Comparison of ENCODE assay signal across 1 cellular context in the genomic region with DNA sequence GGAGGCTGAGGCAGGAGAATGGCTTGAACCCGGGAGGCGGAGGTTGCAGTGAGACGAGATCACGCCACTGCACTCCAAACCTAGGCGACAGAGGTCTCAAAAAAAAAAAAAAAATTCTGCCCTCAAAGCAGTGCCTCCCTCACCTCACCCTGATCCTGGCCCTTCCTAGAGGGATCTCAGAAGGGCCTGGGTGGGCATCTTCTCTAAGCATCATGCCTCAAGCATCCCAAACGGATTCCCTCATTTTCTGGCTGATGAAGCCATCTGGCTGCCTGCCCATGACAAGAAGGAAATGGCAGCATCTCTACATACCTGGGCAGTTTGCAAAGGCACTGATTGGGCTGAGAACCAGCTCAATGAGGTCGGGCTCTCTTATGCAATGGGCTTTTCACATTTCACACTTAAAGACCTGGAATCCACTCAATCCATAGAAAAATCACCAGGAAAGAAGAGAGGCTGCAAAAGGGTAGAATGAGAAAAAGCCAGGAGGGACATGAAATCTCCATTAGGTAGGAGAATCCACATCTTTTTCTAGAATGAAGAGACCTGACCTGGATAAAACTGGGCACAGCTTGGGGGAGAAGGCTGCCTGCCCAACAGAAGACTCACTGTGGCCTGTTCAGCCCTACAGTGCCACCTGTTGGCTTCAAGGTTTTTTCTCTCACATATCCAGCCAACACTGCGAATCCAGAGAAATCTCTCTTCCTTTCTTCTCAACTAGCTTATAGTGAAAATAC.
TF ChIP-seq lines count a peak whose summit lies in the region.

No MANE protein-coding gene starts in this region.

TF ChIP-seq in H1, 55 proteins besides CTCF, POLR2A, EP300 and RAD21:
- TF ChIP-seq HDAC6 (IDR thresholded peaks at IDR 0.05; ENCODE audit: low read depth, low read length): no peak
- no peak for TF ChIP-seq SP4 (IDR thresholded peaks at IDR 0.05; ENCODE audit: low read length)
- no peak for TF ChIP-seq TEAD4 (IDR thresholded peaks at IDR 0.05; ENCODE audit: low read depth, low read length)
- TF ChIP-seq RBBP5 (IDR thresholded peaks at IDR 0.05; ENCODE audit: borderline replicate concordance, low read depth, low read length): no peak
- no peak for TF ChIP-seq TBP (IDR thresholded peaks at IDR 0.05; ENCODE audit: low read depth, low read length)
- no peak for TF ChIP-seq GTF2F1 (IDR thresholded peaks at IDR 0.05; ENCODE audit: borderline replicate concordance, low read depth, low read length)
- TF ChIP-seq JUN (IDR thresholded peaks at IDR 0.05; ENCODE audit: low read depth, low read length): no peak
- no peak for TF ChIP-seq TAF7 (optimal IDR thresholded peaks at IDR 0.05; ENCODE audit: borderline replicate concordance, low read depth, low read length)
- TF ChIP-seq ASH2L (IDR thresholded peaks at IDR 0.05; ENCODE audit: low read length): no peak
- no peak for TF ChIP-seq CTBP2 (IDR thresholded peaks at IDR 0.05; ENCODE audit: borderline replicate concordance, insufficient read depth, insufficient read length, low read length)
- TF ChIP-seq EGR1 (IDR thresholded peaks at IDR 0.05; ENCODE audit: borderline replicate concordance, low read depth, low read length): no peak
